22 cellular contexts compared by ENCODE assay signal in genomic region chr16:9458816-9459215, GRCh38.
DNase-seq lines count a peak whose midpoint lies in the region; ATAC-seq and TF ChIP-seq lines count a peak whose summit lies in the region.
"Had no signal": no experiment of that assay in that cellular context is flagged by ENCODE, and none has a peak within 500 bp of the region (broad histone marks: within the 10 kb centered on the region; RNA-seq: fewer than 3 reads in every experiment).

No MANE protein-coding gene starts in this region.

- no peak for ATAC-seq in HG02938 (IDR thresholded peaks at IDR 0.05; ENCODE audit: unreplicated experiment)
- ATAC-seq: GM12878 had no signal

- H3K27me3 ChIP-seq in esophagus muscularis mucosa (no peaks in the 10 kb centered on the region), thyroid gland (no peaks in the 10 kb centered on the region)
- H3K27me3 ChIP-seq: BE2C, BLaER1 had no signal

- intact Hi-C loops in esophagus muscularis mucosa (cut with DNase I) (no loop called here), thyroid gland (cut with DNase I) (no loop called here)

- H3K4me3 ChIP-seq in esophagus muscularis mucosa, result no peak overlapping the region
- H3K4me3 ChIP-seq in thyroid gland (replicated peaks in 1 of 3), result no peak overlapping the region
- H3K4me3 ChIP-seq: BLaER1, GM12878 had no signal

- H3K27ac ChIP-seq in esophagus muscularis mucosa (replicated peaks in 1 of 4) (no peak overlapping the region), thyroid gland (no peak overlapping the region)
- H3K27ac ChIP-seq: BLaER1 had no signal

- H3K4me1 ChIP-seq in esophagus muscularis mucosa, result no peaks in the 10 kb centered on the region
- peaks cover 6 to 25% of the 10 kb centered on the region in 2 donors for H3K4me1 ChIP-seq in thyroid gland
- H3K4me1 ChIP-seq: BE2C had no signal

- TF ChIP-seq EP300 in esophagus muscularis mucosa (IDR thresholded peaks at IDR 0.05), result no peak

- DNase-seq in DMS79 treated with DMSO at 0.1 percent for 48 hours (lab: John Stamatoyannopoulos, UW) (peak; percentile 59), esophagus muscularis mucosa (ENCODE audit: extremely low spot score) (peak; percentile 82), thyroid gland (peak; percentile 31 to 64), NCI-H526 treated with DMSO at 0.1 percent for 48 hours (lab: John Stamatoyannopoulos, UW) (no peak)
- DNase-seq in stimulated activated CD4-positive, alpha-beta T cell treated with anti-CD3 and anti-CD28 coated beads, Interleukin-4, amount 100 ng/mL, for 4 hours, result no peak
- DNase-seq: 8988T; ACHN; BE2C; C1 segment of cervical spinal cord; CD4-positive, alpha-beta memory T cell; CD4-positive, CD25-positive, alpha-beta regulatory T cell; CD8-positive, alpha-beta memory T cell; COR-L47; DMS 273 treated with DMSO at 0.1 percent for 48 hours; DMS153; DMS53; DND-41; EL; GDM1 had no signal

- 83% methylated on average over 6 of the region's 6 CpGs for WGBS in esophagus muscularis mucosa
- 28 to 31% methylated on average over 6 of the region's 6 CpGs for WGBS in thyroid gland, 2 donors

- H3K9me3 ChIP-seq in esophagus muscularis mucosa (peaks cover 0 to 8% (median 0%) of the 10 kb centered on the region in 4 donors), thyroid gland (no peaks in the 10 kb centered on the region)
- H3K9me3 ChIP-seq: BE2C, BLaER1 had no signal

- no peaks in the 10 kb centered on the region for H3K36me3 ChIP-seq in esophagus muscularis mucosa
- no peaks in the 10 kb centered on the region for H3K36me3 ChIP-seq in thyroid gland
- H3K36me3 ChIP-seq: BE2C, BLaER1 had no signal

- TF ChIP-seq CTCF in esophagus muscularis mucosa (IDR thresholded peaks at IDR 0.05), result no peak
- TF ChIP-seq CTCF in thyroid gland (IDR thresholded peaks at IDR 0.05), result no peak

- no peak for TF ChIP-seq POLR2A in esophagus muscularis mucosa (IDR thresholded peaks at IDR 0.05; ENCODE audit: low read depth)
- TF ChIP-seq POLR2A in thyroid gland (IDR thresholded peaks at IDR 0.05), result no peak

Comparison
In these comparisons a context has a peak if more than half of its experiments do, and no peak if none do; other contexts are left out.
1. DNase-seq: peak in DMS79 treated with DMSO at 0.1 percent for 48 hours (single experiment), esophagus muscularis mucosa (single experiment) and thyroid gland (2 of 2); none in NCI-H526 treated with DMSO at 0.1 percent for 48 hours (single experiment) and stimulated activated CD4-positive, alpha-beta T cell treated with anti-CD3 and anti-CD28 coated beads, Interleukin-4, amount 100 ng/mL, for 4 hours (0 of 2).